Comparison of ENCODE assay signal across 21 cellular contexts in the genomic region with DNA sequence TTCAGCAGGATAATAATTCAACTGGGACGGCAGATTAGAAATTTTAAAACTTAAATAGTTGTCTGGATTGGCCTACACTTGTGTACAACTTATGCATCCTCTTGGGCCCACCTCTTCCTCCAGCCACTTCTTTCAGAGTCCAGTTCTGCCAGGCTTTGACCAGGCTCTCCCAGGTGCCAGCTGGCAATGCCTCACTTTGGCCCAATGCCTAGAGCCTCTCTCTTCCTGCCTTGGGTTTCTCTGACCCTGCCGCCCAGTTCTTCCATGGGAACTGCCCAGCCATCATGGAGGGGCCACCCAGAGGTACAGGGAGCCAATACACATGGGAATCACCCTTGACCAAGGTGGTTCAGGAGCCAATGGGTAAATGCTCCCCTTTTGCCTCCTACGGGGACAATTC.
A peak's percentile ranks its signal among the peaks of the same experiment; 100 is the strongest.
DNase-seq lines count a peak whose midpoint lies in the region; ATAC-seq, FAIRE-seq and TF ChIP-seq lines count a peak whose summit lies in the region.
"Had no signal": no experiment of that assay in that cellular context is flagged by ENCODE, and none has a peak within 500 bp of the region (broad histone marks: within the 10 kb centered on the region; RNA-seq: fewer than 3 reads in every experiment).

No MANE protein-coding gene starts in this region.

- no peak overlapping the region for H2BK5ac ChIP-seq in neuronal stem cell (ENCODE audit: low read length)

- H3K4me1 ChIP-seq in liver (ENCODE audit: control insufficient read depth in 4 of 4, insufficient read depth in 4 of 4, low read length in 3 of 4) = peaks cover 5 to 26% (median 15%) of the 10 kb centered on the region in 4 donors
- peaks cover 31% of the 10 kb centered on the region for H3K4me1 ChIP-seq in HepG2 (ENCODE audit: insufficient read depth, low read length)
- peaks cover 10% of the 10 kb centered on the region for H3K4me1 ChIP-seq in mammary epithelial cell (ENCODE audit: insufficient read depth, low read length)
- peaks cover 0 to 6% of the 10 kb centered on the region in 2 donors for H3K4me1 ChIP-seq in neuronal stem cell (ENCODE audit: control insufficient read depth in 2 of 2, insufficient read depth in 1 of 2, low read depth in 1 of 2, low read length in 2 of 2)

- 43% methylated on average over 3 of the region's 3 CpGs for WGBS in liver
- 56% methylated on average over 3 of the region's 3 CpGs for WGBS in HepG2 (ENCODE audit: low lambda C conversion rate)
- 37% methylated on average over 3 of the region's 3 CpGs for WGBS in mammary epithelial cell (ENCODE audit: low coverage, missing lambda C conversion rate)
- no CpG with 5 or more reads among the region's 3 CpGs for WGBS in neuronal stem cell (ENCODE audit: extremely low coverage in 2 of 2, insufficient read length in 2 of 2, insufficient replicate concordance in 1 of 2), 2 donors

- no peak overlapping the region for H4K8ac ChIP-seq in neuronal stem cell (ENCODE audit: low read depth, low read length)

- no peak for FAIRE-seq in HepG2 (lab: Jason Lieb, UNC)
- FAIRE-seq: colon, G401.6 had no signal

- DNase-seq in HepG2 (ENCODE audit: low spot score) = no peak
- no peak for DNase-seq in mammary epithelial cell
- no peak for DNase-seq in neuronal stem cell (ENCODE audit: low spot score)
- no peak for DNase-seq in superior temporal gyrus (ENCODE audit: extremely low spot score)
- no peak for DNase-seq in chondrocyte (ENCODE audit: low spot score)
- no peak for DNase-seq in epidermal melanocyte (ENCODE audit: insufficient read length, low spot score)
- DNase-seq: ACHN; activated T-cell treated with anti-CD3 and anti-CD28 coated beads, Interleukin-2, amount 50 U/mL, for 72 hours; IMR-90; midbrain; NCI-H187; NCI-H446; nephron progenitor cell; T-helper 9 cell had no signal

- ATAC-seq in HepG2 = no peak
- no peak for ATAC-seq in GM18858 (IDR thresholded peaks at IDR 0.05; ENCODE audit: unreplicated experiment)
- ATAC-seq: activated naive CD4-positive, alpha-beta T cell treated with anti-CD3 and anti-CD28 coated beads, Interleukin-2, amount 50 U/mL, for 72 hours; activated T-cell treated with anti-CD3 and anti-CD28 coated beads, Interleukin-2, amount 50 U/mL, for 72 hours had no signal

- CTCF ChIA-PET in HepG2 (lab: Yijun Ruan, JAX; ENCODE audit: low intra/inter-chr PET ratio, low total read pairs) = no interaction called here
- CTCF ChIA-PET in mammary epithelial cell (lab: Charles Lee; ENCODE audit: low non-redundant PET) = no interaction called here

- TF ChIP-seq CTCF in liver (IDR thresholded peaks at IDR 0.05; ENCODE audit: low read depth, low read length, missing input control) = no peak
- no peak for TF ChIP-seq CTCF in HepG2 (CRISPR knock-in tag; IDR thresholded peaks at IDR 0.05)
- no peak for TF ChIP-seq CTCF in mammary epithelial cell (conservative IDR thresholded peaks at IDR 0.05 in 1 of 2, IDR thresholded peaks at IDR 0.05 in 1 of 2; ENCODE audit: extremely low read depth in 1 of 2, insufficient read depth in 1 of 2, low read depth in 1 of 2, low read length in 2 of 2)
- no peak for TF ChIP-seq CTCF in chondrocyte (IDR thresholded peaks at IDR 0.05)

- no peaks in the 10 kb centered on the region for H3K9me3 Mint-ChIP-seq in chondrocyte (ENCODE audit: low read depth)
- H3K9me3 Mint-ChIP-seq: activated T-cell treated with anti-CD3 and anti-CD28 coated beads, Interleukin-2, amount 50 U/mL, for 72 hours had no signal

- H3K4ac ChIP-seq in neuronal stem cell (ENCODE audit: low read length) = no peak overlapping the region

- dilution Hi-C loops in mammary epithelial cell (cut with HindIII; ENCODE audit: low sequenced_read_pairs) = no loop called here

- H3K14ac ChIP-seq in neuronal stem cell (ENCODE audit: low read length) = no peak overlapping the region

- no peaks in the 10 kb centered on the region for H3K36me3 ChIP-seq in liver (ENCODE audit: control insufficient read depth in 4 of 4, insufficient read depth in 3 of 4, low read depth in 1 of 4, low read length in 3 of 4)
- no peaks in the 10 kb centered on the region for H3K36me3 ChIP-seq in HepG2 (replicated peaks in 1 of 2; ENCODE audit: control insufficient read depth in 1 of 2, insufficient read depth in 2 of 2, low read length in 2 of 2)
- H3K36me3 ChIP-seq in mammary epithelial cell (ENCODE audit: insufficient read depth, low read length) = no peaks in the 10 kb centered on the region
- H3K36me3 ChIP-seq in neuronal stem cell (replicated peaks in 1 of 2; ENCODE audit: control insufficient read depth in 2 of 2, insufficient read depth in 2 of 2, low read length in 2 of 2) = no peaks in the 10 kb centered on the region
- H3K36me3 ChIP-seq: vagina had no signal

- no peak for TF ChIP-seq POLR2A in HepG2 (IDR thresholded peaks at IDR 0.05; ENCODE audit: insufficient read depth in 1 of 2, low read depth in 2 of 2, low read length in 2 of 2)

- H3K27me3 Mint-ChIP-seq in chondrocyte (ENCODE audit: low read depth) = no peaks in the 10 kb centered on the region

- POLR2A ChIA-PET in HepG2 (lab: Yijun Ruan, JAX) = no interaction called here

- H4K20me1 ChIP-seq in HepG2 (ENCODE audit: insufficient read depth, low read length) (no peaks in the 10 kb centered on the region), mammary epithelial cell (ENCODE audit: insufficient read depth, low read length) (no peaks in the 10 kb centered on the region)

- no TSS peak for BruUV-seq in HepG2 (replicated peaks; lab: Mats Ljungman, UMichigan)
- no TSS peak for BruUV-seq in mammary epithelial cell (replicated peaks; lab: Mats Ljungman, UMichigan)

- no peak overlapping the region for H4K91ac ChIP-seq in neuronal stem cell (ENCODE audit: low read depth, low read length, poor library complexity)

- peaks cover 43% of the 10 kb centered on the region for H3K4me1 Mint-ChIP-seq in chondrocyte (ENCODE audit: low read depth)

- H3K4me3 Mint-ChIP-seq in chondrocyte (ENCODE audit: unreplicated experiment) = no peak overlapping the region
- H3K4me3 Mint-ChIP-seq: activated T-cell treated with anti-CD3 and anti-CD28 coated beads, Interleukin-2, amount 50 U/mL, for 72 hours; nephron progenitor cell had no signal

- no peak overlapping the region for H3K27ac Mint-ChIP-seq in chondrocyte (ENCODE audit: unreplicated experiment)
- H3K27ac Mint-ChIP-seq: activated naive CD4-positive, alpha-beta T cell treated with anti-CD3 and anti-CD28 coated beads, Interleukin-2, amount 50 U/mL, for 72 hours; activated T-cell treated with anti-CD3 and anti-CD28 coated beads, Interleukin-2, amount 50 U/mL, for 72 hours; nephron progenitor cell had no signal

- intact Hi-C loops in HepG2 (cut with micrococcal nuclease; ENCODE audit: unreplicated experiment) = no loop called here
- intact Hi-C loops in mammary epithelial cell (cut with micrococcal nuclease) = no loop called here

- H3K9ac ChIP-seq in liver (ENCODE audit: low read depth in 1 of 2, low read length in 2 of 2) (no peak overlapping the region), HepG2 (ENCODE audit: insufficient read depth, low read depth, low read length) (no peak overlapping the region), mammary epithelial cell (ENCODE audit: insufficient read depth, low read length) (no peak overlapping the region), neuronal stem cell (ENCODE audit: low read depth, low read length, poor library complexity) (no peak overlapping the region)

- no peaks in the 10 kb centered on the region for H3K9me3 ChIP-seq in liver (ENCODE audit: control insufficient read depth in 4 of 4, low read length in 3 of 4)
- H3K9me3 ChIP-seq in HepG2 (ENCODE audit: low read length) = no peaks in the 10 kb centered on the region
- H3K9me3 ChIP-seq in mammary epithelial cell (replicated peaks; ENCODE audit: insufficient read depth, low read length) = no peaks in the 10 kb centered on the region
- H3K9me3 ChIP-seq in neuronal stem cell (replicated peaks in 1 of 2; ENCODE audit: control insufficient read depth in 2 of 2, insufficient read depth in 1 of 2, low read depth in 1 of 2, low read length in 2 of 2) = no peaks in the 10 kb centered on the region
- H3K9me3 ChIP-seq: vagina had no signal

- H2BK120ac ChIP-seq in neuronal stem cell (ENCODE audit: low read depth, low read length) = no peak overlapping the region

- no peak overlapping the region for H2BK12ac ChIP-seq in neuronal stem cell (ENCODE audit: low read length)

- no peak overlapping the region for H2BK15ac ChIP-seq in neuronal stem cell (ENCODE audit: low read length)

- TF ChIP-seq EP300 in HepG2 (IDR thresholded peaks at IDR 0.05; ENCODE audit: low read depth in 2 of 2, low read length in 2 of 2) (no peak), HepG2 (CRISPR knock-in tag; IDR thresholded peaks at IDR 0.05; ENCODE audit: borderline replicate concordance) (no peak)

- peak; percentile 19 to 60 for TF ChIP-seq RAD21 in liver (IDR thresholded peaks at IDR 0.05)
- no peak for TF ChIP-seq RAD21 in HepG2 (CRISPR knock-in tag; IDR thresholded peaks at IDR 0.05)

- H3K27ac ChIP-seq in liver (ENCODE audit: low read depth in 1 of 2, low read length in 2 of 2) (no peak overlapping the region), HepG2 (ENCODE audit: extremely low read length, insufficient read depth, low read length) (no peak overlapping the region), mammary epithelial cell (ENCODE audit: insufficient read depth, low read depth, low read length) (no peak overlapping the region), neuronal stem cell (replicated peaks; ENCODE audit: low read length) (no peak overlapping the region)
- H3K27ac ChIP-seq: HL-60, vagina had no signal

- H3K4me2 ChIP-seq in HepG2 (ENCODE audit: low read depth, low read length) (no peak overlapping the region), mammary epithelial cell (ENCODE audit: insufficient read depth, low read depth, low read length) (no peak overlapping the region), neuronal stem cell (ENCODE audit: insufficient read depth, low read length, poor library complexity, severe bottlenecking) (no peak overlapping the region)

- in situ Hi-C loops in HepG2 (cut with HindIII; ENCODE audit: extremely low pct_ligation_motif_present, low pct_unique_long_range_greater_than_20kb) = no loop called here
- in situ Hi-C loops in mammary epithelial cell (cut with MboI; ENCODE audit: low sequenced_read_pairs in 2 of 2) = no loop called here

- H3K18ac ChIP-seq in neuronal stem cell (ENCODE audit: low read length) = peak overlapping the region; percentile 9

- H3K36me3 Mint-ChIP-seq in chondrocyte (ENCODE audit: low read depth) = no peaks in the 10 kb centered on the region
- H3K36me3 Mint-ChIP-seq: activated naive CD4-positive, alpha-beta T cell treated with anti-CD3 and anti-CD28 coated beads, Interleukin-2, amount 50 U/mL, for 72 hours had no signal

- H3K27me3 ChIP-seq in liver (ENCODE audit: control insufficient read depth in 4 of 4, insufficient read depth in 4 of 4, low read length in 3 of 4) (no peaks in the 10 kb centered on the region), HepG2 (ENCODE audit: control insufficient read depth in 1 of 2, insufficient read depth in 2 of 2, low read length in 2 of 2) (no peaks in the 10 kb centered on the region), mammary epithelial cell (ENCODE audit: insufficient read depth, low read length) (no peaks in the 10 kb centered on the region), neuronal stem cell (ENCODE audit: control insufficient read depth in 3 of 3, insufficient read depth in 3 of 3, low read depth in 1 of 3, low read length in 3 of 3) (no peaks in the 10 kb centered on the region)
- H3K27me3 ChIP-seq: vagina had no signal

- H2AFZ ChIP-seq in HepG2 (ENCODE audit: low read length) = no peak overlapping the region
- peak overlapping the region; percentile 12 for H2AFZ ChIP-seq in mammary epithelial cell (ENCODE audit: low read depth, low read length)
- H2AFZ ChIP-seq in neuronal stem cell (ENCODE audit: low read length) = no peak overlapping the region

- H3K79me1 ChIP-seq in neuronal stem cell (ENCODE audit: low read depth, low read length) = no peaks in the 10 kb centered on the region

- H3K79me2 ChIP-seq in HepG2 (ENCODE audit: insufficient read depth, low read length) (no peaks in the 10 kb centered on the region), mammary epithelial cell (ENCODE audit: insufficient read depth, low read length) (no peaks in the 10 kb centered on the region)

- H2AK5ac ChIP-seq in neuronal stem cell (ENCODE audit: low read depth, low read length) = no peak overlapping the region

- H3K4me3 ChIP-seq in liver (ENCODE audit: low read depth in 1 of 3, low read length in 3 of 3) (no peak overlapping the region), HepG2 (replicated peaks in 1 of 3; ENCODE audit: insufficient read depth in 1 of 3, low read depth in 2 of 3, low read length in 3 of 3) (no peak overlapping the region), mammary epithelial cell (replicated peaks in 1 of 3; ENCODE audit: insufficient read depth in 1 of 3, low read depth in 2 of 3, low read length in 3 of 3) (no peak overlapping the region), neuronal stem cell (ENCODE audit: low read length in 2 of 2) (no peak overlapping the region)
- H3K4me3 ChIP-seq: vagina had no signal

- no peak overlapping the region for H3K23ac ChIP-seq in neuronal stem cell (ENCODE audit: low read depth, low read length, poor library complexity)
